ENCODE assay signal across 15 cellular contexts in genomic region chr16:8998114-8998513, GRCh38.
DNase-seq lines count a peak whose midpoint lies in the region; ATAC-seq and TF ChIP-seq lines count a peak whose summit lies in the region.
"Had no signal": no experiment of that assay in that cellular context is flagged by ENCODE, and none has a peak within 500 bp of the region (broad histone marks: within the 10 kb centered on the region; RNA-seq: fewer than 3 reads in every experiment).

No MANE protein-coding gene starts in this region.

- TF ChIP-seq CTCF in choroid plexus epithelial cell (conservative IDR thresholded peaks at IDR 0.05; ENCODE audit: low read depth, low read length) (no peak), retinal pigment epithelial cell (conservative IDR thresholded peaks at IDR 0.05; ENCODE audit: low read depth, low read length) (no peak)

- ATAC-seq in GM21528 (IDR thresholded peaks at IDR 0.05; ENCODE audit: low FRiP score, unreplicated experiment) (no peak), GM21526 (IDR thresholded peaks at IDR 0.05; ENCODE audit: low FRiP score, unreplicated experiment) (no peak)

- DNase-seq in DMS 273 (lab: John Stamatoyannopoulos, UW; ENCODE audit: unreplicated experiment), result peak; percentile 10
- DNase-seq in DMS 273 treated with DMSO at 0.1 percent for 48 hours (lab: John Stamatoyannopoulos, UW), result no peak
- DNase-seq in NCI-H226, result peak; percentile 33
- peak; percentile 73 for DNase-seq in choroid plexus epithelial cell (ENCODE audit: low read depth)
- DNase-seq in retinal pigment epithelial cell (ENCODE audit: low read depth), result peak; percentile 70
- no peak for DNase-seq in NCI-H510A treated with DMSO at 0.1 percent for 48 hours (lab: John Stamatoyannopoulos, UW)
- DNase-seq: activated CD4-positive, alpha-beta T cell treated with anti-CD3 and anti-CD28 coated beads for 48 hours; activated T-cell treated with anti-CD3 and anti-CD28 coated beads, Interleukin-2, amount 50 U/mL, for 48 hours; Caco-2; foreskin melanocyte; NCI-H1105 treated with DMSO at 0.1 percent for 48 hours; NCI-H345; Peyer's patch had no signal

- H3K4me3 ChIP-seq in choroid plexus epithelial cell (ENCODE audit: low read depth, low read length) (no peak overlapping the region), retinal pigment epithelial cell (ENCODE audit: low read length) (no peak overlapping the region)
- H3K4me3 ChIP-seq: Peyer's patch had no signal

Comparison
In these comparisons a context has a peak if more than half of its experiments do, and no peak if none do; other contexts are left out.
1. DNase-seq: peak in DMS 273 (single experiment), NCI-H226 (single experiment), choroid plexus epithelial cell (single experiment) and retinal pigment epithelial cell (single experiment); none in DMS 273 treated with DMSO at 0.1 percent for 48 hours (single experiment) and NCI-H510A treated with DMSO at 0.1 percent for 48 hours (single experiment).